8 cellular contexts compared by ENCODE assay signal in the genomic region with DNA sequence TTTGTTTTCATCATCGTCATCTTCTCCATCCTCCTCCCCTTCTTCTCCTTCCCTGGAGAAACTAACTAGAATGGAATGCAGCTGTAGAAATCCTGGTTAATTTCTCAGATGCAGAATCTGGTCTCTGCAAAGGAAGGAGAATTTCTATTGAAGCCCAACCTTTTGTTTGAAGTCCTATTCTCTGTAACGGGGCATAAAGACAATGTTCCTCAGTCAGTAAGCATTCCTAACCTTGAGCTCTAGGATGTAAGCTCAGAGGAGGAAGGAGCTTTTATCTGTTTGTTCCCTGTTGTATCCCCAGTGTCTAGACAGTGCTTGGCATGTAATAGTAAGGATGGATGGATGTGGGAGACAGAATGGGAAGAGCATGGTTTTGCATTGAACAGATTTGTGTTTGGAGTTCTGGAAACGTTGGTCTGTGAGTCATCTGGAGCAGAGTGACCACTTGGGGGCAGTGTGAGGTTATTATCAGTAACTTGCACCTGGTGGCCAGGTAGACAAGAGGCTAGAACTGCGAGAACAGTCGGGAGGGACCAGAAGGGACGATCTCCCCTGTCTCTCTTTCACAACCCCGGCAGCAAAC.
A peak's percentile ranks its signal among the peaks of the same experiment; 100 is the strongest.
DNase-seq lines count a peak whose midpoint lies in the region; ATAC-seq and TF ChIP-seq lines count a peak whose summit lies in the region.

No MANE protein-coding gene starts in this region.

- peak; percentile 50 for TF ChIP-seq CTCF in astrocyte of the cerebellum (IDR thresholded peaks at IDR 0.05; ENCODE audit: low read depth, low read length, missing control alignments)
- TF ChIP-seq CTCF in right lobe of liver (IDR thresholded peaks at IDR 0.05): peak; percentile 58 to 67 (median 58)
- TF ChIP-seq CTCF in omental fat pad (IDR thresholded peaks at IDR 0.05): no peak

- H3K27ac Mint-ChIP-seq in activated T-cell treated with anti-CD3 and anti-CD28 coated beads, Interleukin-2, amount 50 U/mL, for 24 hours: no peak overlapping the region

- in situ Hi-C loops in astrocyte of the cerebellum (cut with HindIII; ENCODE audit: low sequenced_read_pairs): no loop called here

- no peaks in the 10 kb centered on the region for H3K27me3 ChIP-seq in right lobe of liver

- 22% methylated on average over 7 of the region's 7 CpGs for WGBS in right lobe of liver (ENCODE audit: insufficient coverage, low coverage, low lambda C conversion rate, missing lambda C conversion rate)

- intact Hi-C loops in right lobe of liver (cut with DNase I): no loop called here

- no peak for TF ChIP-seq POLR2A in right lobe of liver (IDR thresholded peaks at IDR 0.05)

- H3K27ac ChIP-seq in right lobe of liver: no peak overlapping the region

- no peaks in the 10 kb centered on the region for H3K9me3 ChIP-seq in right lobe of liver

- H3K9me3 Mint-ChIP-seq in activated T-cell treated with anti-CD3 and anti-CD28 coated beads, Interleukin-2, amount 50 U/mL, for 24 hours: no peaks in the 10 kb centered on the region

- H3K4me3 ChIP-seq in astrocyte of the cerebellum (ENCODE audit: low read depth, low read length) (no peak overlapping the region), right lobe of liver (no peak overlapping the region)

- H3K4me1 Mint-ChIP-seq in activated T-cell treated with anti-CD3 and anti-CD28 coated beads, Interleukin-2, amount 50 U/mL, for 24 hours (ENCODE audit: low read depth): no peaks in the 10 kb centered on the region

- H3K4me3 Mint-ChIP-seq in activated T-cell treated with anti-CD3 and anti-CD28 coated beads, Interleukin-2, amount 50 U/mL, for 24 hours: no peak overlapping the region

- no peaks in the 10 kb centered on the region for H3K36me3 Mint-ChIP-seq in activated T-cell treated with anti-CD3 and anti-CD28 coated beads, Interleukin-2, amount 50 U/mL, for 24 hours (ENCODE audit: low read depth)

- ATAC-seq in right lobe of liver (peak; percentile 68 to 83 (median 73)), omental fat pad (ENCODE audit: low FRiP score) (no peak), HG03108 (IDR thresholded peaks at IDR 0.05; ENCODE audit: unreplicated experiment) (no peak), GM21737 (IDR thresholded peaks at IDR 0.05; ENCODE audit: unreplicated experiment) (no peak)

- H3K36me3 ChIP-seq in right lobe of liver: no peaks in the 10 kb centered on the region

- DNase-seq in activated T-cell treated with anti-CD3 and anti-CD28 coated beads for 4 hours: peak; percentile 15
- no peak for DNase-seq in activated T-cell treated with anti-CD3 and anti-CD28 coated beads, Interleukin-2, amount 50 U/mL, for 24 hours
- peak; percentile 71 for DNase-seq in NCI-H2107 treated with DMSO at 0.1 percent for 48 hours (lab: John Stamatoyannopoulos, UW; ENCODE audit: unreplicated experiment)
- no peak for DNase-seq in astrocyte of the cerebellum (ENCODE audit: low read depth)
- DNase-seq in right lobe of liver: peak in 1 of 3 donors; percentile 37
- no peak for DNase-seq in omental fat pad (ENCODE audit: low spot score)

- no peaks in the 10 kb centered on the region for H3K27me3 Mint-ChIP-seq in activated T-cell treated with anti-CD3 and anti-CD28 coated beads, Interleukin-2, amount 50 U/mL, for 24 hours

- H3K4me1 ChIP-seq in right lobe of liver: no peaks in the 10 kb centered on the region

Comparison
In these comparisons a context has a peak if more than half of its experiments do, and no peak if none do; other contexts are left out.
1. DNase-seq: peak in activated T-cell treated with anti-CD3 and anti-CD28 coated beads for 4 hours (single experiment) and NCI-H2107 treated with DMSO at 0.1 percent for 48 hours (single experiment); none in activated T-cell treated with anti-CD3 and anti-CD28 coated beads, Interleukin-2, amount 50 U/mL, for 24 hours (single experiment), astrocyte of the cerebellum (single experiment) and omental fat pad (single experiment).
2. CTCF ChIP-seq: peak in astrocyte of the cerebellum (single experiment) and right lobe of liver (4 of 4); none in omental fat pad (0 of 3).
3. ATAC-seq: peak in right lobe of liver (4 of 4); none in omental fat pad (single experiment), HG03108 (single experiment) and GM21737 (single experiment).